In genomic region chr11:68012843-68013610, GRCh38 we compare ENCODE assay signal across 9 cellular contexts. TPM values are rescaled to one million over a fixed set of nuclear protein-coding genes. Genes with fewer than 3 reads are reported as not detected.
DNase-seq lines count a peak whose midpoint lies in the region; ATAC-seq lines count a peak whose summit lies in the region.
"Had no signal": no experiment of that assay in that cellular context is flagged by ENCODE, and none has a peak within 500 bp of the region (broad histone marks: within the 10 kb centered on the region; RNA-seq: fewer than 3 reads in every experiment).

No MANE protein-coding gene starts in this region.

- H3K9me3 ChIP-seq in SJSA1 (replicated peaks): no peaks in the 10 kb centered on the region

- no peak overlapping the region for H3K4me3 ChIP-seq in SJSA1

- peaks cover 62% of the 10 kb centered on the region for H3K4me1 ChIP-seq in SJSA1 (replicated peaks)

- DNase-seq in EL (peak; percentile 98), SJSA1 (ENCODE audit: low read depth in 1 of 2, low spot score in 2 of 2) (peak; percentile 99), fibroblast of peridontal ligament (ENCODE audit: extremely low read depth) (peak; percentile 92), renal cortical epithelial cell (ENCODE audit: low read depth) (peak; percentile 99), NCI-H524 (lab: John Stamatoyannopoulos, UW) (no peak)
- DNase-seq in stimulated activated CD8-positive, alpha-beta memory T cell treated with anti-CD3 and anti-CD28 coated beads, Interleukin-4, amount 100 ng/mL, for 48 hours: no peak
- DNase-seq: activated T-cell treated with anti-CD3 and anti-CD28 coated beads, Interleukin-2, amount 50 U/mL, for 72 hours had no signal

- no peak for ATAC-seq in GM19463 (IDR thresholded peaks at IDR 0.05; ENCODE audit: unreplicated experiment)
- ATAC-seq in HG03025 (IDR thresholded peaks at IDR 0.05; ENCODE audit: low FRiP score, unreplicated experiment): no peak
- ATAC-seq: activated T-cell treated with anti-CD3 and anti-CD28 coated beads, Interleukin-2, amount 50 U/mL, for 72 hours had no signal

- peaks cover 24% of the 10 kb centered on the region for H3K36me3 ChIP-seq in SJSA1

- peak overlapping the region; percentile 98 for H3K27ac ChIP-seq in SJSA1

- H3K27me3 ChIP-seq in SJSA1 (replicated peaks): no peaks in the 10 kb centered on the region

RNA-seq across cellular contexts. Expression of gene ALDH3B1, which starts 2.9 kb away (rescaled TPM):
- total RNA-seq in SJSA1 (2014; rRNA removed; shearing (Covaris generic)): 52.3 and 59.8 TPM in 2 replicates
- 12.5 and 28.8 TPM in 2 replicates for total RNA-seq in renal cortical epithelial cell

RNA-seq across cellular contexts. Expression of gene UNC93B1, which starts 9.1 kb away (rescaled TPM):
- 53.8 and 73.5 TPM in 2 replicates for total RNA-seq in SJSA1 (2014; rRNA removed; shearing (Covaris generic))
- 43.6 and 59.3 TPM in 2 replicates for total RNA-seq in renal cortical epithelial cell

RNA-seq across cellular contexts. Expression of gene NDUFS8, which starts 17.5 kb away (rescaled TPM):
- 266 and 451 TPM in 2 replicates for total RNA-seq in SJSA1 (2014; rRNA removed; shearing (Covaris generic))
- total RNA-seq in renal cortical epithelial cell: 106 and 152 TPM in 2 replicates

RNA-seq across cellular contexts. Expression of gene TCIRG1, which starts 25.8 kb away (rescaled TPM):
- total RNA-seq in SJSA1 (2014; rRNA removed; shearing (Covaris generic)): 124 and 155 TPM in 2 replicates
- 60.2 and 84.2 TPM in 2 replicates for total RNA-seq in renal cortical epithelial cell

Comparison
In these comparisons a context has a peak if more than half of its experiments do, and no peak if none do; other contexts are left out.
1. DNase-seq: peak in EL (single experiment), SJSA1 (2 of 2), fibroblast of peridontal ligament (single experiment) and renal cortical epithelial cell (single experiment); none in NCI-H524 (0 of 2) and stimulated activated CD8-positive, alpha-beta memory T cell treated with anti-CD3 and anti-CD28 coated beads, Interleukin-4, amount 100 ng/mL, for 48 hours (single experiment).